Comparison of ENCODE assay signal across 8 cellular contexts in genomic region chr4:77599378-77599777, GRCh38. TPM values are rescaled to one million over a fixed set of nuclear protein-coding genes. Genes with fewer than 3 reads are reported as not detected.
A peak's percentile ranks its signal among the peaks of the same experiment; 100 is the strongest.
DNase-seq lines count a peak whose midpoint lies in the region; ATAC-seq and TF ChIP-seq lines count a peak whose summit lies in the region.

No MANE protein-coding gene starts in this region.

- ATAC-seq in heart right ventricle: peak in 1 of 8 donors; percentile 39
- no peak for ATAC-seq in left ventricle myocardium superior
- ATAC-seq in GM21528 (IDR thresholded peaks at IDR 0.05; ENCODE audit: low FRiP score, unreplicated experiment): no peak

- H3K9me3 ChIP-seq in heart right ventricle: peaks cover 0 to 5% (median 0%) of the 10 kb centered on the region in 11 donors

- H3K4me3 ChIP-seq in heart right ventricle: no peak overlapping the region

- no peaks in the 10 kb centered on the region for H3K36me3 ChIP-seq in heart right ventricle

- CTCF ChIA-PET in activated CD4-positive, alpha-beta memory T cell treated with anti-CD3 and anti-CD28 coated beads for 36 hours (lab: Charles Lee): interaction anchor here (0.9 to 9.5 kb wide), 15 partner anchors 12 to 227 kb away, joined by 3 to 206 read pairs (median 7); no protein-coding TSS in a partner anchor

- H3K27ac ChIP-seq in heart right ventricle: no peak overlapping the region

- TF ChIP-seq CTCF in heart right ventricle (IDR thresholded peaks at IDR 0.05) (peak in 8 of 9 donors; percentile 11 to 54 (median 45)), chondrocyte (IDR thresholded peaks at IDR 0.05) (peak; percentile 79), osteocyte (IDR thresholded peaks at IDR 0.05) (peak; percentile 53)

- H3K27ac Mint-ChIP-seq in chondrocyte (ENCODE audit: unreplicated experiment) (no peak overlapping the region), osteocyte (ENCODE audit: unreplicated experiment) (no peak overlapping the region)
- no peak overlapping the region for H3K27ac Mint-ChIP-seq in activated CD4-positive, alpha-beta memory T cell treated with anti-CD3 and anti-CD28 coated beads for 36 hours

- no peaks in the 10 kb centered on the region for H3K4me1 ChIP-seq in heart right ventricle

- peaks cover 38% of the 10 kb centered on the region for H3K27me3 Mint-ChIP-seq in chondrocyte (ENCODE audit: low read depth)
- H3K27me3 Mint-ChIP-seq in osteocyte (ENCODE audit: unreplicated experiment): peaks cover 55% of the 10 kb centered on the region
- peaks cover 25% of the 10 kb centered on the region for H3K27me3 Mint-ChIP-seq in activated CD4-positive, alpha-beta memory T cell treated with anti-CD3 and anti-CD28 coated beads for 36 hours

- H3K36me3 Mint-ChIP-seq in chondrocyte (ENCODE audit: low read depth) (no peaks in the 10 kb centered on the region), osteocyte (ENCODE audit: unreplicated experiment) (no peaks in the 10 kb centered on the region)
- H3K36me3 Mint-ChIP-seq in activated CD4-positive, alpha-beta memory T cell treated with anti-CD3 and anti-CD28 coated beads for 36 hours: no peaks in the 10 kb centered on the region

- H3K27me3 ChIP-seq in heart right ventricle: no peaks in the 10 kb centered on the region

- 30 to 36% methylated on average over 2 of the region's 2 CpGs for whole genome bisulfite sequencing in heart right ventricle, 2 donors

- POLR2A ChIA-PET in activated CD4-positive, alpha-beta memory T cell treated with anti-CD3 and anti-CD28 coated beads for 36 hours (lab: Charles Lee): no interaction called here

- H3K9me3 Mint-ChIP-seq in chondrocyte (ENCODE audit: low read depth): no peaks in the 10 kb centered on the region
- no peaks in the 10 kb centered on the region for H3K9me3 Mint-ChIP-seq in osteocyte (ENCODE audit: unreplicated experiment)
- no peaks in the 10 kb centered on the region for H3K9me3 Mint-ChIP-seq in activated CD4-positive, alpha-beta memory T cell treated with anti-CD3 and anti-CD28 coated beads for 36 hours

- H3K4me3 Mint-ChIP-seq in chondrocyte (ENCODE audit: unreplicated experiment): no peak overlapping the region
- no peak overlapping the region for H3K4me3 Mint-ChIP-seq in osteocyte (ENCODE audit: unreplicated experiment)
- H3K4me3 Mint-ChIP-seq in activated CD4-positive, alpha-beta memory T cell treated with anti-CD3 and anti-CD28 coated beads for 36 hours: no peak overlapping the region

- DNase-seq in heart right ventricle: no peak
- no peak for DNase-seq in left ventricle myocardium superior
- peak; percentile 52 for DNase-seq in NAMALWA (ENCODE audit: low spot score)
- no peak for DNase-seq in chondrocyte (ENCODE audit: low spot score)
- no peak for DNase-seq in osteocyte (ENCODE audit: extremely low spot score, unreplicated experiment)
- DNase-seq in activated CD4-positive, alpha-beta memory T cell treated with anti-CD3 and anti-CD28 coated beads for 36 hours: no peak
- no peak for DNase-seq in stimulated activated CD4-positive, alpha-beta T cell treated with anti-CD3 and anti-CD28 coated beads, Interleukin-1b, Interleukin-23, amount 100 ng/mL, for 48 hours

- no peaks in the 10 kb centered on the region for H3K4me1 Mint-ChIP-seq in chondrocyte (ENCODE audit: low read depth)
- no peaks in the 10 kb centered on the region for H3K4me1 Mint-ChIP-seq in osteocyte (ENCODE audit: unreplicated experiment)
- peaks cover 31% of the 10 kb centered on the region for H3K4me1 Mint-ChIP-seq in activated CD4-positive, alpha-beta memory T cell treated with anti-CD3 and anti-CD28 coated beads for 36 hours (ENCODE audit: low read depth)

- intact Hi-C loops in heart right ventricle (cut with DNase I): loop anchor here in 4 of 10 donors (5.0 to 10.0 kb wide), 3 partner anchors 135 to 215 kb away; no protein-coding TSS in a partner anchor
- intact Hi-C loops in left ventricle myocardium superior (cut with micrococcal nuclease): no loop called here
- intact Hi-C loops in activated CD4-positive, alpha-beta memory T cell treated with anti-CD3 and anti-CD28 coated beads for 36 hours (cut with micrococcal nuclease): no loop called here

RNA-seq across cellular contexts. Expression of gene CXCL13, which starts 6.2 kb away (rescaled TPM):
- not detected for total RNA-seq in heart right ventricle
- under 1 TPM in 1 of 2 donors, not detected in 1; 0.06 TPM for polyA plus RNA-seq in heart right ventricle
- total RNA-seq in left ventricle myocardium superior: not detected
- not detected in 3 replicates for total RNA-seq in chondrocyte
- total RNA-seq in osteocyte: not detected in 2 replicates
- total RNA-seq in activated CD4-positive, alpha-beta memory T cell treated with anti-CD3 and anti-CD28 coated beads for 36 hours: 1 to 10 TPM; 2.8 to 3.0 TPM
